In the genomic region with DNA sequence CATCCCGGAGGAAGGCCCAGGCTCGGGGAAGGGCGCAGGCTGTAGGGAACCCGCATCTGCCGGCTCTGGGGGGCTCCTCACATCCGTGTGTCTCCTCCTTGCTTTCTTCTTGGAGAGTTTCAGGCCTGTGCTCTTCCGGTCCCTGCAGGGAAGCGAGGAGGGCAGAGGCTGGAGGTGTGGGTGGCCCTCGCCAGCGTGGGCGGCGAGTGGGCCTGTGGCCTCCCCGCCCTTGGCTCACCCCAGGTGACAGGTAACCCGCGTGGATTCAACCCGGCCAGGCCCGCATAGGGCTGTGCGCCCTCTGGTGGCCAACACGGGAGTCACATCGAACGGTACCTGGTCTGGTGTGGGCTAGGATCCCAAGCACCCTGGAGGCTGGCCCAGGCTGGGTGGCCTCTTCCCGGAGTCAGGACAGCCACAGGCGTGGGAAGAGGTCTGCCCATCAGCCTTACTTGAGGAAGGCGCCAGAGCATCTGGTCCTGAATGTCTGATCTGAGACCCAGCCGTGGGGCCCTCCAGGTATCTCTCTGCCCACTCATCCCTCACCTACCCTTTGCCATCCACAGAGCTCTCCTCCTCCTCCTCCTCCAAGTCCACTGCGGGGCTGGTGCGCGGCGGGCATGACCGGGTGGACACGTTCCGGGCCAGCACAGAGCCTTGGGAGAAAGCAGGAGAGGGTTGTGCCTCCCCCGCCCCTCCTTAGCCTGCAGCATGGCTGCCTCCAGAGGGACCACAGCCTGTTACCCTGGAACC, we compare ENCODE assay signal across 8 cellular contexts. TPM values are rescaled to one million over a fixed set of nuclear protein-coding genes. Genes with fewer than 3 reads are reported as not detected.
DNase-seq lines count a peak whose midpoint lies in the region; ATAC-seq, FAIRE-seq and TF ChIP-seq lines count a peak whose summit lies in the region.

No MANE protein-coding gene starts in this region.

- TF ChIP-seq CTCF in BJ (IDR thresholded peaks at IDR 0.05; ENCODE audit: insufficient read depth, low read depth, low read length) (peak; percentile 93), OCI-LY3 (IDR thresholded peaks at IDR 0.05; ENCODE audit: low read depth, low read length) (peak; percentile 81), fibroblast of lung (conservative IDR thresholded peaks at IDR 0.05 in 1 of 2, IDR thresholded peaks at IDR 0.05 in 1 of 2; ENCODE audit: low read depth in 1 of 2, low read length in 2 of 2) (peak; percentile 77 to 83)

- H3K4me2 ChIP-seq in OCI-LY3 (ENCODE audit: low read length) (peak overlapping the region; percentile 71), fibroblast of lung (ENCODE audit: extremely low read depth, insufficient read depth, low read length) (no peak overlapping the region)

- H4K20me1 ChIP-seq in OCI-LY3 (ENCODE audit: insufficient read depth, low read length) (no peaks in the 10 kb centered on the region), fibroblast of lung (ENCODE audit: control insufficient read depth, extremely low read depth, insufficient read depth, low read length) (no peaks in the 10 kb centered on the region)

- 0 out of 2 replicates have a peak overlapping the region, but pooled peaks have one; percentile 25 for H2AFZ ChIP-seq in OCI-LY3 (ENCODE audit: low read depth, low read length)
- no peak overlapping the region for H2AFZ ChIP-seq in fibroblast of lung (ENCODE audit: low read length)

- no peak overlapping the region for H3K4me3 ChIP-seq in BJ (ENCODE audit: low read depth, low read length)
- H3K4me3 ChIP-seq in OCI-LY3 (ENCODE audit: low read length), result peak overlapping the region; percentile 51
- H3K4me3 ChIP-seq in fibroblast of lung (replicated peaks in 1 of 4; ENCODE audit: control extremely low read depth in 1 of 4, insufficient read depth in 1 of 4, low read depth in 3 of 4, low read length in 4 of 4), result no peak overlapping the region

- DNase-seq in BJ (ENCODE audit: low read depth) (no peak), fibroblast of lung (ENCODE audit: low read depth in 2 of 2) (no peak), nucleus accumbens (lab: John Stamatoyannopoulos, UW) (peak in 38 of 56 donors; percentile 1 to 68 (median 16)), urothelium cell line (ENCODE audit: low spot score) (peak; percentile 75)
- peak; percentile 89 for DNase-seq in activated T-cell treated with anti-CD3 and anti-CD28 coated beads, Interleukin-2, amount 50 U/mL, for 1 hour

- H3K27me3 ChIP-seq in BJ (ENCODE audit: control insufficient read depth, insufficient read depth, low read length), result no peaks in the 10 kb centered on the region
- H3K27me3 ChIP-seq in OCI-LY3 (ENCODE audit: low read depth, low read length), result no peaks in the 10 kb centered on the region
- H3K27me3 ChIP-seq in fibroblast of lung (ENCODE audit: control insufficient read depth, insufficient read depth, low read length), result no peaks in the 10 kb centered on the region

- H3K36me3 ChIP-seq in BJ (ENCODE audit: control insufficient read depth, insufficient read depth, low read length) (peaks cover 18% of the 10 kb centered on the region), OCI-LY3 (replicated peaks; ENCODE audit: low read depth, low read length) (no peaks in the 10 kb centered on the region), fibroblast of lung (ENCODE audit: control insufficient read depth, insufficient read depth, low read length) (no peaks in the 10 kb centered on the region)

- peak; percentile 58 for ATAC-seq in GM21423 (IDR thresholded peaks at IDR 0.05; ENCODE audit: unreplicated experiment)
- ATAC-seq in HG03439 (IDR thresholded peaks at IDR 0.05; ENCODE audit: unreplicated experiment), result no peak

- CTCF ChIA-PET in BJ (lab: Yijun Ruan, JAX), result interaction anchor here (0.6 to 7.3 kb wide), 11 partner anchors 8 to 336 kb away, joined by 3 to 58 read pairs (median 3); a partner anchor contains a TSS

- POLR2A ChIA-PET in BJ (lab: Charles Lee), result no interaction called here

- no peak for FAIRE-seq in urothelium cell line (lab: Jason Lieb, UNC)

- H3K27ac ChIP-seq in OCI-LY3 (ENCODE audit: low read length), result no peak overlapping the region
- H3K27ac ChIP-seq in fibroblast of lung (ENCODE audit: insufficient read depth, low read length), result no peak overlapping the region

- H3K79me2 ChIP-seq in OCI-LY3 (ENCODE audit: low read length) (no peaks in the 10 kb centered on the region), fibroblast of lung (ENCODE audit: control insufficient read depth, insufficient read depth, low read length) (no peaks in the 10 kb centered on the region)

- H3K9me3 ChIP-seq in OCI-LY3 (ENCODE audit: insufficient read depth, low read length) (no peaks in the 10 kb centered on the region), fibroblast of lung (ENCODE audit: control insufficient read depth, insufficient read depth, low read depth, low read length) (no peaks in the 10 kb centered on the region)

- no peak overlapping the region for H3K9ac ChIP-seq in OCI-LY3 (ENCODE audit: low read length)
- no peak overlapping the region for H3K9ac ChIP-seq in fibroblast of lung (ENCODE audit: insufficient read depth, low read length)

- H3K4me1 ChIP-seq in OCI-LY3 (ENCODE audit: low read length) (no peaks in the 10 kb centered on the region), fibroblast of lung (ENCODE audit: control insufficient read depth, extremely low read depth, insufficient read depth, low read length) (no peaks in the 10 kb centered on the region)

RNA-seq across cellular contexts. Expression of a gene that starts 9.6 kb away (rescaled TPM):
- 2.3 and 3.3 TPM in 2 replicates for polyA plus RNA-seq in BJ (2011; rRNA removed)
- polyA minus RNA-seq in BJ (2011; rRNA and poly(A)+ RNA removed), result 0.85 and 0.93 TPM in 2 replicates
- 0.51 and 1.5 TPM in 2 replicates for total RNA-seq in fibroblast of lung
- 0.24 and 0.37 TPM in 2 replicates for polyA plus RNA-seq in fibroblast of lung
- 0.19 and 1.0 TPM in 2 replicates for polyA plus RNA-seq in fibroblast of lung (2012)
- polyA minus RNA-seq in fibroblast of lung (ENCODE audit: low replicate concordance), result 0.26 TPM in 1 of 2 replicates, not detected in the other

RNA-seq across cellular contexts. Expression of a gene that starts 15.9 kb away (rescaled TPM):
- 3.2 and 4.3 TPM in 2 replicates for polyA plus RNA-seq in BJ (2011; rRNA removed)
- 2.5 and 3.6 TPM in 2 replicates for polyA minus RNA-seq in BJ (2011; rRNA and poly(A)+ RNA removed)
- 1.3 and 3.3 TPM in 2 replicates for total RNA-seq in fibroblast of lung
- polyA plus RNA-seq in fibroblast of lung, result 0.42 and 0.79 TPM in 2 replicates
- 0.98 and 2.2 TPM in 2 replicates for polyA plus RNA-seq in fibroblast of lung (2012)
- 0.56 and 1.6 TPM in 2 replicates for polyA minus RNA-seq in fibroblast of lung (ENCODE audit: low replicate concordance)

RNA-seq across cellular contexts. Expression of a gene that starts 51.0 kb away (rescaled TPM):
- not detected in 2 replicates for polyA plus RNA-seq in BJ (2011; rRNA removed)
- polyA minus RNA-seq in BJ (2011; rRNA and poly(A)+ RNA removed), result not detected in 2 replicates
- total RNA-seq in fibroblast of lung, result not detected in 2 replicates
- polyA plus RNA-seq in fibroblast of lung, result not detected in 2 replicates
- polyA plus RNA-seq in fibroblast of lung (2012), result not detected in 2 replicates
- polyA minus RNA-seq in fibroblast of lung (ENCODE audit: low replicate concordance), result not detected in 2 replicates

RNA-seq across cellular contexts. Expression of a gene that starts 55.8 kb away (rescaled TPM):
- not detected in 2 replicates for polyA plus RNA-seq in BJ (2011; rRNA removed)
- 0.05 TPM in 1 of 2 replicates, not detected in the other for polyA minus RNA-seq in BJ (2011; rRNA and poly(A)+ RNA removed)
- 0.26 and 0.50 TPM in 2 replicates for total RNA-seq in fibroblast of lung
- polyA plus RNA-seq in fibroblast of lung, result 0.02 TPM in 1 of 2 replicates, not detected in the other
- 0.08 TPM in 1 of 2 replicates, not detected in the other for polyA plus RNA-seq in fibroblast of lung (2012)
- not detected in 2 replicates for polyA minus RNA-seq in fibroblast of lung (ENCODE audit: low replicate concordance)

Comparison
In these comparisons a context has a peak if more than half of its experiments do, and no peak if none do; other contexts are left out.
1. DNase-seq: peak in activated T-cell treated with anti-CD3 and anti-CD28 coated beads, Interleukin-2, amount 50 U/mL, for 1 hour (single experiment), nucleus accumbens (38 of 56) and urothelium cell line (single experiment); none in BJ (single experiment) and fibroblast of lung (0 of 2).
2. Peak in every context shown above with its lines, with median percentiles within 50 percentile points of each other: CTCF ChIP-seq.